In the genomic region with DNA sequence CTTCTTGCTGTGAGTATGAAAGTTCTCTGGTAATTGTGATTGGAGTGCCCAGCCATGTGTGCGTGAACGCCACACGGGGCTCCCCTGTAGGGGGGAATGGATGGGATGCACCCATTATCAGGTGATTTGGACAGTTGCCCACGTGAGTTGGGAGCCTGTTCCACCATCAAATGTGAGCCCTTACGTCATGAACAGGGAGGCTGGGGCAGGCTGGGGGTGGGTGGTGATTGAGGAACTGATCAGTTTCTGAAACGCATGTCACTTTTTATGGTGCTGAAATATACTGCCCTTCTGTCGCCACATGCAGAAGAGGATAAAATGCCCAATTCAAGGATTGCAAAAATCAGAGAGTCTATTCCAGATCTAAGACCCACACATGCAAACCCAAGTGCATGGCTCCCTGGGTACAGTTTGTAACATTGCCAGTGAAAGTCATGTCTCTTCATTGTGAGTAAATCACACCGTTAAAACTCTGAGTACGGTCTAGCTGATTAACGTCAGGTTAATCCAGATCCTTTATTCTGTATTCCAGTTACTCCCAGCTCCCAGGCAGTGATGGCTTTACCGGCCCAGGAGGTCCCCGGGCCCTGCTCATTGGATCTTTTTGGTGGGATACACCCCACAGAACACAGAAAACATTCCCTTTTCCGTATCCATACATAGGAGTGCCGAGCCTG, we compare ENCODE assay signal across 12 cellular contexts.
DNase-seq lines count a peak whose midpoint lies in the region; ATAC-seq and TF ChIP-seq lines count a peak whose summit lies in the region.
"Had no signal": no experiment of that assay in that cellular context is flagged by ENCODE, and none has a peak within 500 bp of the region (broad histone marks: within the 10 kb centered on the region; RNA-seq: fewer than 3 reads in every experiment).

No MANE protein-coding gene starts in this region.

- H3K4me1 Mint-ChIP-seq in chondrocyte (ENCODE audit: low read depth): peaks cover 9% of the 10 kb centered on the region
- H3K4me1 Mint-ChIP-seq: CD4-positive, CD25-positive, alpha-beta regulatory T cell had no signal

- no peak for TF ChIP-seq POLR2A in lower leg skin (IDR thresholded peaks at IDR 0.05)

- intact Hi-C loops in lower leg skin (cut with DNase I; ENCODE audit: low total_unique reads): no loop called here

- no peaks in the 10 kb centered on the region for H3K27me3 Mint-ChIP-seq in chondrocyte (ENCODE audit: low read depth)

- no peaks in the 10 kb centered on the region for H3K27me3 ChIP-seq in GM06990 (replicated peaks; ENCODE audit: control insufficient read depth, insufficient read depth, low read length)

- H3K27ac Mint-ChIP-seq in chondrocyte (ENCODE audit: unreplicated experiment): peak overlapping the region; percentile 85
- H3K27ac Mint-ChIP-seq: CD4-positive, CD25-positive, alpha-beta regulatory T cell had no signal

- H3K36me3 ChIP-seq in GM06990 (ENCODE audit: control insufficient read depth, insufficient read depth, low read length): no peaks in the 10 kb centered on the region

- DNase-seq in GM06990 (ENCODE audit: extremely low read depth, insufficient read length): peak; percentile 57
- no peak for DNase-seq in chondrocyte (ENCODE audit: low spot score)
- no peak for DNase-seq in lower leg skin (ENCODE audit: low spot score in 2 of 2)
- no peak for DNase-seq in mesenteric fat pad (ENCODE audit: low spot score)
- DNase-seq in NCI-H187 treated with DMSO at 0.1 percent for 48 hours (lab: John Stamatoyannopoulos, UW): no peak
- DNase-seq: activated gamma-delta T cell; CD4-positive, CD25-positive, alpha-beta regulatory T cell; SHP77 treated with DMSO at 0.1 percent for 48 hours; stimulated activated naive CD4-positive, alpha-beta T cell had no signal

- no peak for TF ChIP-seq CTCF in GM06990 (IDR thresholded peaks at IDR 0.05; ENCODE audit: insufficient read depth, low read length, poor library complexity, severe bottlenecking)
- no peak for TF ChIP-seq CTCF in chondrocyte (IDR thresholded peaks at IDR 0.05)
- TF ChIP-seq CTCF in lower leg skin (IDR thresholded peaks at IDR 0.05): no peak

- ATAC-seq in GM19397 (IDR thresholded peaks at IDR 0.05; ENCODE audit: unreplicated experiment) (peak; percentile 39), HG03066 (IDR thresholded peaks at IDR 0.05; ENCODE audit: low read depth, unreplicated experiment) (peak; percentile 50), esophagus mucosa (no peak)

- H3K9me3 Mint-ChIP-seq in chondrocyte (ENCODE audit: low read depth): no peaks in the 10 kb centered on the region
- H3K9me3 Mint-ChIP-seq: CD4-positive, CD25-positive, alpha-beta regulatory T cell had no signal

- H3K36me3 Mint-ChIP-seq in chondrocyte (ENCODE audit: low read depth): peaks cover 61% of the 10 kb centered on the region
- H3K36me3 Mint-ChIP-seq: CD4-positive, CD25-positive, alpha-beta regulatory T cell had no signal

- WGBS in lower leg skin, 2 donors: 84 to 87% methylated on average over 14 of the region's 14 CpGs

- H3K4me3 Mint-ChIP-seq in chondrocyte (ENCODE audit: unreplicated experiment): no peak overlapping the region
- H3K4me3 Mint-ChIP-seq: CD4-positive, CD25-positive, alpha-beta regulatory T cell had no signal

- H3K4me3 ChIP-seq in GM06990 (replicated peaks; ENCODE audit: low read depth, low read length) (0 out of 2 replicates have a peak overlapping the region, but pooled peaks have one; percentile 2), lower leg skin (ENCODE audit: low read depth, poor library complexity, severe bottlenecking) (no peak overlapping the region)
